In the genomic region with DNA sequence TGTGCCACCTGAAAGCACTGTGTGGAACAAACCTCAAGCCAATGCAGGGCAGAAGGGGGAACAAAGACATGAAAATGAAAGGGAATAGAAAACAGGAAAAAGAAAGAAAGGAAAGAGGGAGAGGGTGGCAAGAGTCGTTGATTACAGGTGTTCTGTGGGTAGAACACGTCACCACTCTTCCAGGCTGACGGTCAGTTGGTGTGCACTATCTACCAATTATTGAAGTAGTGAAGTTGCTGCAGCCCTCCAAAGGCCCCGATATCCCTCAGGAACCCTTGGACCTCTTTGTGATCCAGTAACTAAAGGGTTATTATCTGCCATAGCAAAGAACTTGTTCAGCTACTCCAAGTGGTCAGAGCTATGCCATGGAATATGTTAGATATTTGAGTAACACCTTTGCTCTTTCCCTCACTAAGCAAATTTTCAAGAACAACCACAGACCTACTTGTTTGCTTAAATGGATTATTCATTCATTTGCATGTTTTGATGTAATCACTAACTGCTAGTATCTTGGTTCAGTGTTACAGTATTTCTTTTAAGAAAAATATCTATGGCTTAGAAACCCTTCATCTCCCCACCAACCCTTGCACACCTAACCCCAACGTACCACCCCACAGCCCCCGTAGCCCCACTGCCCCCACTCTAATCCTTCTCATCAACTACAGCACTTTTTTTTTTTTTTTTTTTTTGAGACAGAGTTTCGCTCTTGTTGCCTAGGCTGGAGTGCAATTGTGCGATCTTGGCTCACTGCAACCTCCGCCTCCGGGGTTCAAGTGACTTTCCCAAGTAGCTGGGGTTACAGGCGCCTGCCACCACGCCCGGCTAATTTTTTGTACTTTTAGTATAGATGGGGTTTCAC, we compare ENCODE assay signal across 13 cellular contexts. TPM values are rescaled to one million over a fixed set of nuclear protein-coding genes. Genes with fewer than 3 reads are reported as not detected.
DNase-seq lines count a peak whose midpoint lies in the region; ATAC-seq and TF ChIP-seq lines count a peak whose summit lies in the region.
"Had no signal": no experiment of that assay in that cellular context is flagged by ENCODE, and none has a peak within 500 bp of the region (broad histone marks: within the 10 kb centered on the region; RNA-seq: fewer than 3 reads in every experiment).

No MANE protein-coding gene starts in this region.

- intact Hi-C loops in activated T-helper 2 cell treated with anti-CD3 and anti-CD28 coated beads, Interferon-gamma antibody, Interleukin-2, Interleukin-4, amounts not matched to agents 10 μg/mL and 5 μg/mL and 100 μg/mL, durations not matched to agents 14 hours and 24 hours and 36 hours (cut with micrococcal nuclease), result loop anchor here (1.0 to 5.0 kb wide), 4 partner anchors 11 to 1294 kb away; no protein-coding TSS in a partner anchor

- peaks cover 9% of the 10 kb centered on the region for H3K36me3 Mint-ChIP-seq in activated T-helper 2 cell treated with anti-CD3 and anti-CD28 coated beads, Interferon-gamma antibody, Interleukin-2, Interleukin-4, amounts not matched to agents 10 μg/mL and 5 μg/mL and 100 μg/mL, durations not matched to agents 14 hours and 24 hours and 36 hours (ENCODE audit: low read depth)

- H3K4me1 ChIP-seq in DND-41 (ENCODE audit: insufficient read depth, low read length), result peaks cover 76% of the 10 kb centered on the region

- H3K4me2 ChIP-seq in DND-41 (ENCODE audit: insufficient read depth, low read length), result peak overlapping the region; percentile 29; the same call in 1 of the 2 replicates

- H3K9me3 ChIP-seq in DND-41 (ENCODE audit: insufficient read depth, low read length, severe bottlenecking), result no peaks in the 10 kb centered on the region

- no peaks in the 10 kb centered on the region for H3K27me3 Mint-ChIP-seq in activated T-helper 2 cell treated with anti-CD3 and anti-CD28 coated beads, Interferon-gamma antibody, Interleukin-2, Interleukin-4, amounts not matched to agents 10 μg/mL and 5 μg/mL and 100 μg/mL, durations not matched to agents 14 hours and 24 hours and 36 hours (ENCODE audit: low read depth)

- H3K4me3 ChIP-seq in DND-41 (ENCODE audit: low read depth in 1 of 2, low read length in 2 of 2) (0 out of 4 replicates have a peak overlapping the region, but pooled peaks of 1 of the 2 experiments have one; percentile 6), skin epidermis (no peak overlapping the region)

- no peaks in the 10 kb centered on the region for H4K20me1 ChIP-seq in DND-41 (ENCODE audit: insufficient read depth, low read length)

- peak overlapping the region; percentile 74 for H3K4me3 Mint-ChIP-seq in activated T-helper 2 cell treated with anti-CD3 and anti-CD28 coated beads, Interferon-gamma antibody, Interleukin-2, Interleukin-4, amounts not matched to agents 10 μg/mL and 5 μg/mL and 100 μg/mL, durations not matched to agents 14 hours and 24 hours and 36 hours (ENCODE audit: low read depth)

- ATAC-seq in DND-41 (ENCODE audit: insufficient read depth, low read depth) (peak; percentile 5; the same call in 2 of the 3 replicates), HG03159 (IDR thresholded peaks at IDR 0.05; ENCODE audit: unreplicated experiment) (peak; percentile 41), HG02840 (IDR thresholded peaks at IDR 0.05; ENCODE audit: low FRiP score, unreplicated experiment) (no peak), GM19324 (IDR thresholded peaks at IDR 0.05; ENCODE audit: low FRiP score, unreplicated experiment) (no peak), HG03469 (IDR thresholded peaks at IDR 0.05; ENCODE audit: unreplicated experiment) (no peak)

- TF ChIP-seq CTCF in DND-41 (IDR thresholded peaks at IDR 0.05; ENCODE audit: borderline replicate concordance, extremely low read depth, low read length, poor library complexity, severe bottlenecking), result no peak

- no peaks in the 10 kb centered on the region for H3K27me3 ChIP-seq in DND-41 (ENCODE audit: insufficient read depth, low read length, poor library complexity)

- peak overlapping the region; percentile 95 for H3K27ac Mint-ChIP-seq in activated T-helper 2 cell treated with anti-CD3 and anti-CD28 coated beads, Interferon-gamma antibody, Interleukin-2, Interleukin-4, amounts not matched to agents 10 μg/mL and 5 μg/mL and 100 μg/mL, durations not matched to agents 14 hours and 24 hours and 36 hours

- H3K9ac ChIP-seq in DND-41 (ENCODE audit: low read depth, low read length), result peak overlapping the region; percentile 32; the same call in 1 of the 2 replicates

- H3K79me2 ChIP-seq in DND-41 (ENCODE audit: insufficient read depth, low read length), result no peaks in the 10 kb centered on the region

- no peaks in the 10 kb centered on the region for H3K36me3 ChIP-seq in DND-41 (ENCODE audit: insufficient read depth, low read length)

- H3K9me3 Mint-ChIP-seq in activated T-helper 2 cell treated with anti-CD3 and anti-CD28 coated beads, Interferon-gamma antibody, Interleukin-2, Interleukin-4, amounts not matched to agents 10 μg/mL and 5 μg/mL and 100 μg/mL, durations not matched to agents 14 hours and 24 hours and 36 hours, result no peaks in the 10 kb centered on the region

- DNase-seq in DND-41, result no peak
- no peak for DNase-seq in activated T-helper 2 cell treated with anti-CD3 and anti-CD28 coated beads, Interferon-gamma antibody, Interleukin-2, Interleukin-4, amounts not matched to agents 10 μg/mL and 5 μg/mL and 100 μg/mL, durations not matched to agents 14 hours and 24 hours and 36 hours (ENCODE audit: low spot score)
- DNase-seq: NCI-H1417 treated with DMSO at 0.1 percent for 48 hours; NCI-H524 treated with DMSO at 0.1 percent for 48 hours; Right ventricle myocardium superior; stimulated activated CD4-positive, alpha-beta T cell treated with anti-CD3 and anti-CD28 coated beads, Interleukin-4, amount 100 ng/mL, for 4 hours; substantia nigra had no signal

- H3K4me1 Mint-ChIP-seq in activated T-helper 2 cell treated with anti-CD3 and anti-CD28 coated beads, Interferon-gamma antibody, Interleukin-2, Interleukin-4, amounts not matched to agents 10 μg/mL and 5 μg/mL and 100 μg/mL, durations not matched to agents 14 hours and 24 hours and 36 hours (ENCODE audit: low read depth), result peaks cover 78% of the 10 kb centered on the region

- H3K27ac ChIP-seq in DND-41 (ENCODE audit: low read length) (peak overlapping the region; percentile 91), skin epidermis (peak overlapping the region in 11 of 21 experiments; percentile 14 to 93 (median 44))

- H2AFZ ChIP-seq in DND-41 (ENCODE audit: low read depth, low read length), result no peak overlapping the region; the same call in 1 of the 2 replicates

RNA-seq across cellular contexts. Expression of a gene that starts 31.3 kb away (rescaled TPM):
- 66.4 and 70.7 TPM in 2 replicates for total RNA-seq in activated T-helper 2 cell treated with anti-CD3 and anti-CD28 coated beads, Interferon-gamma antibody, Interleukin-2, Interleukin-4, amounts not matched to agents 10 μg/mL and 5 μg/mL and 100 μg/mL, durations not matched to agents 14 hours and 24 hours and 36 hours
- total RNA-seq: chondrocyte had no signal

Comparison
In these comparisons a context has a peak if more than half of its experiments do, and no peak if none do; other contexts are left out.
1. ATAC-seq: peak in DND-41 (single experiment) and HG03159 (single experiment); none in HG02840 (single experiment), GM19324 (single experiment) and HG03469 (single experiment).